Comparison of ENCODE assay signal across 17 cellular contexts in the genomic region with DNA sequence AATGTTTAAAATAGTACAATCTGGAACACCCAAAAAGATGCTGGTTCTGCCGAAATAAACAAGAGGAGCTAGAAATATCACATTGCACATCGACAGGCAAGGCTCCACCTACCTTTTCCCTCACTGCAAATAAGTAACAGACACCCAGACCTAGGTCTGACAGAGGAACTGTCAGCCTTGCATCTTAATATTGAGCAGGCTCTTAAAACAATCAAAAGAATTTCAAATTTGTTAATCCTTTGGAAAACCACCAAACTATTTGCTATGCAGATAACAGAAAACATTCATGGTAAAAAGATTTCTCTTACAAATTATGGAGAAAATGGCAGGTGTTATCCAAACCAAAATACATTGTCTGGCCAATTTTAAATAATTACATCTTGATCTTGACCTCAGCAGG.
"Had no signal": no experiment of that assay in that cellular context is flagged by ENCODE, and none has a peak within 500 bp of the region (broad histone marks: within the 10 kb centered on the region; RNA-seq: fewer than 3 reads in every experiment).

No MANE protein-coding gene starts in this region.

- H3K9me3 ChIP-seq: esophagus muscularis mucosa, mucosa of descending colon had no signal

- H3K4me3 ChIP-seq: esophagus muscularis mucosa, mucosa of descending colon had no signal

- H3K27me3 ChIP-seq: dorsolateral prefrontal cortex, esophagus muscularis mucosa, foreskin keratinocyte had no signal

- DNase-seq: activated CD4-positive, alpha-beta T cell treated with anti-CD3 and anti-CD28 coated beads, Interleukin-2, amount 50 U/mL, for 4 hours; activated CD8-positive, alpha-beta memory T cell treated with anti-CD3 and anti-CD28 coated beads, Interleukin-2, amount 10 ng/mL, durations not matched to agents 7 days and 5 days; activated effector memory CD4-positive, alpha-beta T cell treated with anti-CD3 and anti-CD28 coated beads, Interleukin-2, amount 50 U/mL, for 16 hours; activated naive CD8-positive, alpha-beta T cell treated with anti-CD3 and anti-CD28 coated beads, Interleukin-2, amount 10 ng/mL, durations not matched to agents 7 days and 5 days; activated T-cell treated with anti-CD3 and anti-CD28 coated beads, Interleukin-2, amount 50 U/mL, for 4 hours; dorsolateral prefrontal cortex; foreskin keratinocyte; head of caudate nucleus; left colon; mucosa of descending colon; naive thymus-derived CD8-positive, alpha-beta T cell; occipital lobe; stimulated activated CD4-positive, alpha-beta T cell treated with anti-CD3 and anti-CD28 coated beads, Interleukin-2, amount 100 ng/mL, for 48 hours; stimulated activated CD8-positive, alpha-beta memory T cell treated with anti-CD3 and anti-CD28 coated beads, Interleukin-4, amount 100 ng/mL, for 48 hours had no signal

- H3K4me3 Mint-ChIP-seq: activated CD8-positive, alpha-beta memory T cell treated with anti-CD3 and anti-CD28 coated beads, Interleukin-2, amount 10 ng/mL, durations not matched to agents 7 days and 5 days; activated naive CD8-positive, alpha-beta T cell treated with anti-CD3 and anti-CD28 coated beads, Interleukin-2, amount 10 ng/mL, durations not matched to agents 7 days and 5 days; activated T-cell treated with anti-CD3 and anti-CD28 coated beads, Interleukin-2, amount 50 U/mL, for 4 hours; naive thymus-derived CD8-positive, alpha-beta T cell; stimulated activated naive CD8-positive, alpha-beta T cell treated with anti-CD3 and anti-CD28 coated beads, Interleukin-15, Interleukin-2, amounts not matched to agents 100 ng/mL and 50 ng/mL, for 24 hours had no signal

- ATAC-seq: activated CD4-positive, CD25-positive, alpha-beta regulatory T cell treated with anti-CD3 and anti-CD28 coated beads, Interleukin-2, amount 50 U/mL, for 24 hours; activated CD8-positive, alpha-beta memory T cell treated with anti-CD3 and anti-CD28 coated beads, Interleukin-2, amount 10 ng/mL, durations not matched to agents 7 days and 5 days; activated T-cell treated with anti-CD3 and anti-CD28 coated beads, Interleukin-2, amount 50 U/mL, for 4 hours; foreskin keratinocyte; left colon; mucosa of descending colon; naive thymus-derived CD8-positive, alpha-beta T cell had no signal

- H3K27me3 Mint-ChIP-seq: activated naive CD8-positive, alpha-beta T cell treated with anti-CD3 and anti-CD28 coated beads, Interleukin-2, amount 10 ng/mL, durations not matched to agents 7 days and 5 days; naive thymus-derived CD8-positive, alpha-beta T cell; stimulated activated naive CD8-positive, alpha-beta T cell treated with anti-CD3 and anti-CD28 coated beads, Interleukin-15, Interleukin-2, amounts not matched to agents 100 ng/mL and 50 ng/mL, for 24 hours had no signal

- H3K27ac ChIP-seq: esophagus muscularis mucosa, foreskin keratinocyte had no signal

- H3K27ac Mint-ChIP-seq: activated CD8-positive, alpha-beta memory T cell treated with anti-CD3 and anti-CD28 coated beads, Interleukin-2, amount 10 ng/mL, durations not matched to agents 7 days and 5 days; activated naive CD8-positive, alpha-beta T cell treated with anti-CD3 and anti-CD28 coated beads, Interleukin-2, amount 10 ng/mL, durations not matched to agents 7 days and 5 days; naive thymus-derived CD8-positive, alpha-beta T cell; stimulated activated naive CD8-positive, alpha-beta T cell treated with anti-CD3 and anti-CD28 coated beads, Interleukin-15, Interleukin-2, amounts not matched to agents 100 ng/mL and 50 ng/mL, for 24 hours had no signal

- H3K9me3 Mint-ChIP-seq: activated T-cell treated with anti-CD3 and anti-CD28 coated beads, Interleukin-2, amount 50 U/mL, for 4 hours; stimulated activated naive CD8-positive, alpha-beta T cell treated with anti-CD3 and anti-CD28 coated beads, Interleukin-15, Interleukin-2, amounts not matched to agents 100 ng/mL and 50 ng/mL, for 24 hours had no signal

- H3K36me3 ChIP-seq: esophagus muscularis mucosa had no signal

- H3K4me1 ChIP-seq: foreskin keratinocyte had no signal

- H3K4me1 Mint-ChIP-seq: activated CD8-positive, alpha-beta memory T cell treated with anti-CD3 and anti-CD28 coated beads, Interleukin-2, amount 10 ng/mL, durations not matched to agents 7 days and 5 days had no signal

- H3K36me3 Mint-ChIP-seq: activated CD8-positive, alpha-beta memory T cell treated with anti-CD3 and anti-CD28 coated beads, Interleukin-2, amount 10 ng/mL, durations not matched to agents 7 days and 5 days had no signal
